Comparison of ENCODE assay signal across 8 cellular contexts in genomic region chr12:49296034-49296835, GRCh38. TPM values are rescaled to one million over a fixed set of nuclear protein-coding genes. Genes with fewer than 3 reads are reported as not detected.
A peak's percentile ranks its signal among the peaks of the same experiment; 100 is the strongest.
DNase-seq lines count a peak whose midpoint lies in the region; ATAC-seq and TF ChIP-seq lines count a peak whose summit lies in the region.

No MANE protein-coding gene starts in this region.

- TF ChIP-seq CTCF in neural crest cell (conservative IDR thresholded peaks at IDR 0.05) (peak; percentile 75), type B pancreatic cell (conservative IDR thresholded peaks at IDR 0.05) (peak; percentile 82)

- CTCF ChIA-PET in activated CD8-positive, alpha-beta T cell treated with anti-CD3 and anti-CD28 coated beads, Interleukin-2, amount 10 ng/mL, durations not matched to agents 7 days and 5 days (lab: Charles Lee), result interaction anchor here (0.6 to 9.1 kb wide), 28 partner anchors 8 to 729 kb away, joined by 3 to 67 read pairs (median 4); partner anchors contain the start of genes C1QL4, DNAJC22, RACGAP1 and TROAP

- no peak overlapping the region for H3K27ac Mint-ChIP-seq in activated CD8-positive, alpha-beta T cell treated with anti-CD3 and anti-CD28 coated beads, Interleukin-2, amount 10 ng/mL, durations not matched to agents 7 days and 5 days
- H3K27ac Mint-ChIP-seq in effector memory CD8-positive, alpha-beta T cell, result peak overlapping the region in 1 of 2 donors; percentile 71
- no peak overlapping the region for H3K27ac Mint-ChIP-seq in neural crest cell (ENCODE audit: unreplicated experiment)
- H3K27ac Mint-ChIP-seq in type B pancreatic cell, result no peak overlapping the region

- no peaks in the 10 kb centered on the region for H3K9me3 Mint-ChIP-seq in activated CD8-positive, alpha-beta T cell treated with anti-CD3 and anti-CD28 coated beads, Interleukin-2, amount 10 ng/mL, durations not matched to agents 7 days and 5 days (ENCODE audit: insufficient read depth)
- H3K9me3 Mint-ChIP-seq in effector memory CD8-positive, alpha-beta T cell, result no peaks in the 10 kb centered on the region
- no peaks in the 10 kb centered on the region for H3K9me3 Mint-ChIP-seq in neural crest cell
- no peaks in the 10 kb centered on the region for H3K9me3 Mint-ChIP-seq in type B pancreatic cell

- H3K36me3 Mint-ChIP-seq in activated CD8-positive, alpha-beta T cell treated with anti-CD3 and anti-CD28 coated beads, Interleukin-2, amount 10 ng/mL, durations not matched to agents 7 days and 5 days (ENCODE audit: low read depth), result no peaks in the 10 kb centered on the region
- H3K36me3 Mint-ChIP-seq in effector memory CD8-positive, alpha-beta T cell (ENCODE audit: insufficient read depth), result no peaks in the 10 kb centered on the region
- no peaks in the 10 kb centered on the region for H3K36me3 Mint-ChIP-seq in neural crest cell (ENCODE audit: low read depth)
- no peaks in the 10 kb centered on the region for H3K36me3 Mint-ChIP-seq in type B pancreatic cell

- peak overlapping the region; percentile 63 for H3K4me3 Mint-ChIP-seq in activated CD8-positive, alpha-beta T cell treated with anti-CD3 and anti-CD28 coated beads, Interleukin-2, amount 10 ng/mL, durations not matched to agents 7 days and 5 days
- H3K4me3 Mint-ChIP-seq in effector memory CD8-positive, alpha-beta T cell, result peak overlapping the region; percentile 66 to 74
- H3K4me3 Mint-ChIP-seq in neural crest cell, result no peak overlapping the region
- H3K4me3 Mint-ChIP-seq in type B pancreatic cell, result peak overlapping the region; percentile 71

- peak; percentile 73 for ATAC-seq in activated CD8-positive, alpha-beta T cell treated with anti-CD3 and anti-CD28 coated beads, Interleukin-2, amount 10 ng/mL, durations not matched to agents 7 days and 5 days
- peak; percentile 82 for ATAC-seq in effector memory CD8-positive, alpha-beta T cell (replicated peaks)

- peak; percentile 76 for DNase-seq in ELF-1 (ENCODE audit: low read depth, low spot score)
- DNase-seq in NCI-H146 (lab: John Stamatoyannopoulos, UW), result peak; percentile 84
- peak; percentile 76 for DNase-seq in activated CD8-positive, alpha-beta T cell treated with anti-CD3 and anti-CD28 coated beads, Interleukin-2, amount 10 ng/mL, durations not matched to agents 7 days and 5 days
- peak; percentile 59 to 61 (median 61) for DNase-seq in effector memory CD8-positive, alpha-beta T cell
- peak; percentile 45 for DNase-seq in neural crest cell (ENCODE audit: low read depth, low spot score)
- DNase-seq in type B pancreatic cell (ENCODE audit: extremely low spot score, unreplicated experiment), result no peak
- no peak for DNase-seq in H4 (ENCODE audit: low spot score)
- DNase-seq in NCI-H446 (lab: John Stamatoyannopoulos, UW), result no peak

- H3K27me3 Mint-ChIP-seq in activated CD8-positive, alpha-beta T cell treated with anti-CD3 and anti-CD28 coated beads, Interleukin-2, amount 10 ng/mL, durations not matched to agents 7 days and 5 days (ENCODE audit: low read depth), result peaks cover 51% of the 10 kb centered on the region
- H3K27me3 Mint-ChIP-seq in effector memory CD8-positive, alpha-beta T cell, result peaks cover 55 to 82% of the 10 kb centered on the region in 2 donors
- H3K27me3 Mint-ChIP-seq in neural crest cell (ENCODE audit: low read depth) (peaks cover 92% of the 10 kb centered on the region), type B pancreatic cell (peaks cover 81% of the 10 kb centered on the region)

- peaks cover 22% of the 10 kb centered on the region for H3K4me1 Mint-ChIP-seq in activated CD8-positive, alpha-beta T cell treated with anti-CD3 and anti-CD28 coated beads, Interleukin-2, amount 10 ng/mL, durations not matched to agents 7 days and 5 days (ENCODE audit: low read depth)
- H3K4me1 Mint-ChIP-seq in effector memory CD8-positive, alpha-beta T cell (ENCODE audit: low read depth in 2 of 2), result peaks cover 9 to 16% of the 10 kb centered on the region in 2 donors
- H3K4me1 Mint-ChIP-seq in neural crest cell (peaks cover 4% of the 10 kb centered on the region), type B pancreatic cell (ENCODE audit: unreplicated experiment) (no peaks in the 10 kb centered on the region)

- POLR2A ChIA-PET in activated CD8-positive, alpha-beta T cell treated with anti-CD3 and anti-CD28 coated beads, Interleukin-2, amount 10 ng/mL, durations not matched to agents 7 days and 5 days (lab: Charles Lee), result interaction anchor here (1.1 to 1.9 kb wide), 2 partner anchors 27 to 46 kb away, joined by 3 to 7 read pairs; partner anchors contain the start of gene TROAP

RNA-seq across cellular contexts. Expression of gene PRPH, which starts 1.3 kb away (rescaled TPM):
- total RNA-seq in activated CD8-positive, alpha-beta T cell treated with anti-CD3 and anti-CD28 coated beads, Interleukin-2, amount 10 ng/mL, durations not matched to agents 7 days and 5 days, result not detected
- total RNA-seq in neural crest cell (0.70 and 1.3 TPM in 2 replicates), type B pancreatic cell (ENCODE audit: low replicate concordance) (1.8 and 7.3 TPM in 2 replicates)
- 0.10 TPM in 1 of 2 replicates, not detected in the other for total RNA-seq in H4 (2014; rRNA removed; shearing (Covaris generic))

RNA-seq across cellular contexts. Expression of gene TROAP, which starts 26.8 kb away (rescaled TPM):
- total RNA-seq in activated CD8-positive, alpha-beta T cell treated with anti-CD3 and anti-CD28 coated beads, Interleukin-2, amount 10 ng/mL, durations not matched to agents 7 days and 5 days, result 100 to 1,000 TPM; 107 to 111 TPM
- 88.0 and 91.2 TPM in 2 replicates for total RNA-seq in neural crest cell
- total RNA-seq in type B pancreatic cell (ENCODE audit: low replicate concordance), result 21.7 and 66.3 TPM in 2 replicates
- total RNA-seq in H4 (2014; rRNA removed; shearing (Covaris generic)), result 39.8 and 56.9 TPM in 2 replicates

RNA-seq across cellular contexts. Expression of gene TUBA1C, which starts 31.4 kb away (rescaled TPM):
- 100 to 1,000 TPM; 308 to 324 TPM for total RNA-seq in activated CD8-positive, alpha-beta T cell treated with anti-CD3 and anti-CD28 coated beads, Interleukin-2, amount 10 ng/mL, durations not matched to agents 7 days and 5 days
- 203 and 208 TPM in 2 replicates for total RNA-seq in neural crest cell
- total RNA-seq in type B pancreatic cell (ENCODE audit: low replicate concordance), result 187 and 221 TPM in 2 replicates
- total RNA-seq in H4 (2014; rRNA removed; shearing (Covaris generic)), result 1,223 and 1,559 TPM in 2 replicates

RNA-seq across cellular contexts. Expression of gene C1QL4, which starts 40.8 kb away (rescaled TPM):
- not detected for total RNA-seq in activated CD8-positive, alpha-beta T cell treated with anti-CD3 and anti-CD28 coated beads, Interleukin-2, amount 10 ng/mL, durations not matched to agents 7 days and 5 days
- 0.63 and 0.80 TPM in 2 replicates for total RNA-seq in neural crest cell
- 0.17 and 1.2 TPM in 2 replicates for total RNA-seq in type B pancreatic cell (ENCODE audit: low replicate concordance)
- 2.6 and 3.8 TPM in 2 replicates for total RNA-seq in H4 (2014; rRNA removed; shearing (Covaris generic))

RNA-seq across cellular contexts. Expression of gene DNAJC22, which starts 50.5 kb away (rescaled TPM):
- under 1 TPM in 1 of 2 experiments, not detected in 1; 0.29 TPM for total RNA-seq in activated CD8-positive, alpha-beta T cell treated with anti-CD3 and anti-CD28 coated beads, Interleukin-2, amount 10 ng/mL, durations not matched to agents 7 days and 5 days
- total RNA-seq in neural crest cell, result 0.32 and 0.35 TPM in 2 replicates
- total RNA-seq in type B pancreatic cell (ENCODE audit: low replicate concordance), result 3.6 and 5.0 TPM in 2 replicates
- total RNA-seq in H4 (2014; rRNA removed; shearing (Covaris generic)), result 14.3 TPM in 2 replicates

Comparison
In these comparisons a context has a peak if more than half of its experiments do, and no peak if none do; other contexts are left out.
1. DNase-seq: peak in ELF-1 (single experiment), NCI-H146 (single experiment), activated CD8-positive, alpha-beta T cell treated with anti-CD3 and anti-CD28 coated beads, Interleukin-2, amount 10 ng/mL, durations not matched to agents 7 days and 5 days (single experiment), effector memory CD8-positive, alpha-beta T cell (3 of 3) and neural crest cell (single experiment); none in type B pancreatic cell (single experiment), H4 (single experiment) and NCI-H446 (0 of 2).